Comparison of ENCODE assay signal across 15 cellular contexts in genomic region chr17:50899005-50899460, GRCh38. TPM values are rescaled to one million over a fixed set of nuclear protein-coding genes. Genes with fewer than 3 reads are reported as not detected.
DNase-seq lines count a peak whose midpoint lies in the region; ATAC-seq and TF ChIP-seq lines count a peak whose summit lies in the region.
"Had no signal": no experiment of that assay in that cellular context is flagged by ENCODE, and none has a peak within 500 bp of the region (broad histone marks: within the 10 kb centered on the region; RNA-seq: fewer than 3 reads in every experiment).

No MANE protein-coding gene starts in this region.

- H3K4ac ChIP-seq in IMR-90 (ENCODE audit: low read depth, low read length), result no peak overlapping the region

- H3K9me3 ChIP-seq in IMR-90 (ENCODE audit: control insufficient read depth, insufficient read depth, low read length) (no peaks in the 10 kb centered on the region), right lobe of liver (no peaks in the 10 kb centered on the region), uterus (no peaks in the 10 kb centered on the region)

- no peak overlapping the region for H3K56ac ChIP-seq in IMR-90 (ENCODE audit: extremely low read depth, insufficient read depth, low read length)

- H3K79me1 ChIP-seq in IMR-90 (ENCODE audit: low read depth in 1 of 2, low read length in 2 of 2), result no peaks in the 10 kb centered on the region

- no peak overlapping the region for H2BK5ac ChIP-seq in IMR-90 (ENCODE audit: low read depth, low read length, poor library complexity, severe bottlenecking)

- BruUV-seq in IMR-90 (replicated peaks; lab: Mats Ljungman, UMichigan), result no TSS peak

- no peak overlapping the region for H3K9ac ChIP-seq in IMR-90 (ENCODE audit: low read depth, low read length)

- no peak overlapping the region for H3K27ac ChIP-seq in IMR-90 (ENCODE audit: insufficient read depth, low read length)
- no peak overlapping the region for H3K27ac ChIP-seq in right lobe of liver
- no peak overlapping the region for H3K27ac ChIP-seq in uterus

- dilution Hi-C loops in IMR-90 (cut with HindIII; ENCODE audit: low sequenced_read_pairs, unreplicated experiment), result no loop called here

- no peak overlapping the region for H2BK120ac ChIP-seq in IMR-90 (ENCODE audit: low read depth, low read length)

- no peak overlapping the region for H3K23ac ChIP-seq in IMR-90 (ENCODE audit: low read depth, low read length)

- H3K9me1 ChIP-seq in IMR-90 (ENCODE audit: insufficient read depth, low read length), result no peaks in the 10 kb centered on the region; the same call in 1 of the 2 replicates

- no peak overlapping the region for H3K14ac ChIP-seq in IMR-90 (replicated peaks; ENCODE audit: low read depth, low read length)

- POLR2A ChIA-PET in IMR-90 (lab: Charles Lee; ENCODE audit: unreplicated experiment), result no interaction called here

- no peak overlapping the region for H2BK20ac ChIP-seq in IMR-90 (ENCODE audit: low read depth, low read length)

- no peak overlapping the region for H4K91ac ChIP-seq in IMR-90 (ENCODE audit: insufficient read depth, low read depth, low read length)

- peaks cover 3% of the 10 kb centered on the region for H3K4me1 ChIP-seq in IMR-90 (ENCODE audit: control insufficient read depth, insufficient read depth, low read length)
- H3K4me1 ChIP-seq in right lobe of liver, result peaks cover 0 to 17% (median 1%) of the 10 kb centered on the region in 4 donors
- H3K4me1 ChIP-seq in uterus, result peaks cover 0 to 4% of the 10 kb centered on the region in 2 donors

- no peak overlapping the region for H3K18ac ChIP-seq in IMR-90 (ENCODE audit: low read depth, low read length)

- no peak overlapping the region for H3K4me2 ChIP-seq in IMR-90 (ENCODE audit: low read depth, low read length)

- TF ChIP-seq CTCF in IMR-90 (conservative IDR thresholded peaks at IDR 0.05; ENCODE audit: low read depth, low read length) (no peak), right lobe of liver (IDR thresholded peaks at IDR 0.05) (no peak), uterus (IDR thresholded peaks at IDR 0.05) (no peak)

- no peak overlapping the region for H2BK15ac ChIP-seq in IMR-90 (ENCODE audit: low read depth, low read length)

- H3K36me3 ChIP-seq in IMR-90 (ENCODE audit: control insufficient read depth, insufficient read depth, low read length), result no peaks in the 10 kb centered on the region
- H3K36me3 ChIP-seq in right lobe of liver, result no peaks in the 10 kb centered on the region
- H3K36me3 ChIP-seq in uterus, result no peaks in the 10 kb centered on the region

- no peaks in the 10 kb centered on the region for H4K20me1 ChIP-seq in IMR-90 (ENCODE audit: insufficient read depth, low read length)

- in situ Hi-C loops in IMR-90 (cut with MboI; ENCODE audit: low sequenced_read_pairs), result no loop called here

- no peak overlapping the region for H2AK5ac ChIP-seq in IMR-90 (ENCODE audit: low read depth, low read length)

- ATAC-seq in IMR-90 (ENCODE audit: low read depth) (peak; percentile 35; the same call in 1 of the 2 replicates), right lobe of liver (peak; percentile 21 to 87 (median 62)), sciatic nerve (peak; percentile 25)
- ATAC-seq in activated CD4-positive, CD25-positive, alpha-beta regulatory T cell treated with anti-CD3 and anti-CD28 coated beads, Interleukin-2, amount 50 U/mL, for 24 hours, result no peak

- no CpG with 5 or more reads among the region's 6 CpGs for WGBS in IMR-90 (ENCODE audit: extremely low coverage in 2 of 2, insufficient read length in 1 of 2), 2 experiments
- 70% methylated on average over 2 of the region's 6 CpGs for WGBS in right lobe of liver (ENCODE audit: insufficient coverage, low coverage, low lambda C conversion rate, missing lambda C conversion rate)

- CTCF ChIA-PET in IMR-90 (lab: Yijun Ruan, JAX), result interaction anchor here (0.7 kb wide), 2 partner anchors 15 to 46 kb away, joined by 3 to 4 read pairs; no protein-coding TSS in a partner anchor

- no peak for TF ChIP-seq RAD21 in IMR-90 (IDR thresholded peaks at IDR 0.05; ENCODE audit: low read length)

- H3K4me3 ChIP-seq in IMR-90 (ENCODE audit: insufficient read depth, low read depth, low read length) (no peak overlapping the region), right lobe of liver (no peak overlapping the region), uterus (no peak overlapping the region)

- no peak for DNase-seq in IMR-90
- peak; percentile 16 for DNase-seq in RKO (ENCODE audit: low spot score)
- peak in 1 of 3 donors; percentile 43 for DNase-seq in right lobe of liver
- no peak for DNase-seq in sciatic nerve (ENCODE audit: low spot score)
- no peak for DNase-seq in SW 1271 (lab: John Stamatoyannopoulos, UW)
- no peak for DNase-seq in uterus
- DNase-seq: ACHN, C1 segment of cervical spinal cord, DMS79 treated with DMSO at 0.1 percent for 48 hours, H9, NCI-H1417, NCI-H1930, NCI-H2171, SIG-M5 had no signal

- no peak overlapping the region for H4K8ac ChIP-seq in IMR-90 (ENCODE audit: low read depth in 2 of 2, low read length in 2 of 2)

- H3K27me3 ChIP-seq in IMR-90 (ENCODE audit: control insufficient read depth, insufficient read depth, low read length), result no peaks in the 10 kb centered on the region
- no peaks in the 10 kb centered on the region for H3K27me3 ChIP-seq in right lobe of liver
- no peaks in the 10 kb centered on the region for H3K27me3 ChIP-seq in uterus

- intact Hi-C loops in IMR-90 (cut with micrococcal nuclease), result no loop called here
- intact Hi-C loops in right lobe of liver (cut with DNase I), result no loop called here
- intact Hi-C loops in sciatic nerve (cut with DNase I), result no loop called here
- intact Hi-C loops in uterus (cut with DNase I; ENCODE audit: low total_unique reads), result no loop called here

- H4K5ac ChIP-seq in IMR-90 (ENCODE audit: low read depth, low read length), result no peak overlapping the region

- no peak overlapping the region for H2AFZ ChIP-seq in IMR-90 (replicated peaks; ENCODE audit: low read length, poor library complexity)

- TF ChIP-seq POLR2A in IMR-90 (IDR thresholded peaks at IDR 0.05; ENCODE audit: low read depth, low read length), result no peak
- no peak for TF ChIP-seq POLR2A in right lobe of liver (IDR thresholded peaks at IDR 0.05)
- no peak for TF ChIP-seq POLR2A in uterus (IDR thresholded peaks at IDR 0.05)

- H2AK9ac ChIP-seq in IMR-90 (replicated peaks; ENCODE audit: low read depth, low read length, poor library complexity), result no peak overlapping the region

TF ChIP-seq in IMR-90, 13 proteins besides CTCF, POLR2A, EP300 and RAD21:
- TF ChIP-seq MXI1 (IDR thresholded peaks at IDR 0.05; ENCODE audit: borderline replicate concordance, low read depth, low read length), result no peak
- TF ChIP-seq MAZ (IDR thresholded peaks at IDR 0.05; ENCODE audit: borderline replicate concordance, low read depth, low read length), result no peak
- TF ChIP-seq, protein P1, sequence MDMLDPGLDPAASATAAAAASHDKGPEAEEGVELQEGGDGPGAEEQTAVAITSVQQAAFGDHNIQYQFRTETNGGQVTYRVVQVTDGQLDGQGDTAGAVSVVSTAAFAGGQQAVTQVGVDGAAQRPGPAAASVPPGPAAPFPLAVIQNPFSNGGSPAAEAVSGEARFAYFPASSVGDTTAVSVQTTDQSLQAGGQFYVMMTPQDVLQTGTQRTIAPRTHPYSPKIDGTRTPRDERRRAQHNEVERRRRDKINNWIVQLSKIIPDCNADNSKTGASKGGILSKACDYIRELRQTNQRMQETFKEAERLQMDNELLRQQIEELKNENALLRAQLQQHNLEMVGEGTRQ (IDR thresholded peaks at IDR 0.05; ENCODE audit: low read depth, low read length), result no peak
- TF ChIP-seq SMC3 (IDR thresholded peaks at IDR 0.05; ENCODE audit: low read depth, low read length), result no peak
- TF ChIP-seq RFX5 (IDR thresholded peaks at IDR 0.05; ENCODE audit: low read depth, low read length), result no peak
- TF ChIP-seq BHLHE40 (IDR thresholded peaks at IDR 0.05; ENCODE audit: low read depth, low read length), result no peak
- TF ChIP-seq, protein P2, sequence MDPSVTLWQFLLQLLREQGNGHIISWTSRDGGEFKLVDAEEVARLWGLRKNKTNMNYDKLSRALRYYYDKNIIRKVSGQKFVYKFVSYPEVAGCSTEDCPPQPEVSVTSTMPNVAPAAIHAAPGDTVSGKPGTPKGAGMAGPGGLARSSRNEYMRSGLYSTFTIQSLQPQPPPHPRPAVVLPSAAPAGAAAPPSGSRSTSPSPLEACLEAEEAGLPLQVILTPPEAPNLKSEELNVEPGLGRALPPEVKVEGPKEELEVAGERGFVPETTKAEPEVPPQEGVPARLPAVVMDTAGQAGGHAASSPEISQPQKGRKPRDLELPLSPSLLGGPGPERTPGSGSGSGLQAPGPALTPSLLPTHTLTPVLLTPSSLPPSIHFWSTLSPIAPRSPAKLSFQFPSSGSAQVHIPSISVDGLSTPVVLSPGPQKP (IDR thresholded peaks at IDR 0.05; ENCODE audit: borderline replicate concordance, low read depth, low read length), result no peak
- no peak for TF ChIP-seq CEBPB (IDR thresholded peaks at IDR 0.05; ENCODE audit: low read depth, low read length)
- no peak for TF ChIP-seq MAFK (IDR thresholded peaks at IDR 0.05; ENCODE audit: low read depth, low read length)
- TF ChIP-seq CHD1 (IDR thresholded peaks at IDR 0.05; ENCODE audit: low read depth, low read length), result no peak
- TF ChIP-seq NFE2L2 (IDR thresholded peaks at IDR 0.05; ENCODE audit: low read depth, low read length), result no peak
- no peak for TF ChIP-seq RCOR1 (IDR thresholded peaks at IDR 0.05; ENCODE audit: insufficient replicate concordance, low read length)
- no peak for TF ChIP-seq FOS (IDR thresholded peaks at IDR 0.05; ENCODE audit: low read depth, low read length)
TF ChIP-seq in IMR-90: peak in this region for 0.

RNA-seq across cellular contexts. Expression of gene TOB1, which starts 32.9 kb away (rescaled TPM):
- total RNA-seq in IMR-90 (2012; rRNA removed), result 4.3 and 6.1 TPM in 2 replicates
- 9.0 and 9.2 TPM in 2 replicates for polyA plus RNA-seq in IMR-90 (2012; rRNA removed)
- polyA plus RNA-seq in IMR-90 (2012; cell fraction: cytosol; rRNA removed), result 8.7 and 11.5 TPM in 2 replicates
- 10.3 and 26.9 TPM in 2 replicates for polyA plus RNA-seq in IMR-90 (2012; cell fraction: nucleus; rRNA removed; ENCODE audit: low replicate concordance)
- total RNA-seq in right lobe of liver, result 100 to 1,000 TPM in 3 of 6 experiments, 10 to 100 TPM in 3; 36.2 to 222 (median 82.1) TPM
- 114 TPM for total RNA-seq in sciatic nerve
- total RNA-seq in uterus, result 10 to 100 TPM; 16.5 to 64.3 (median 27.5) TPM

Comparison
In these comparisons a context has a peak if more than half of its experiments do, and no peak if none do; other contexts are left out.
1. ATAC-seq: peak in IMR-90 (single experiment), right lobe of liver (4 of 4) and sciatic nerve (single experiment); none in activated CD4-positive, CD25-positive, alpha-beta regulatory T cell treated with anti-CD3 and anti-CD28 coated beads, Interleukin-2, amount 50 U/mL, for 24 hours (0 of 2).